26 cellular contexts compared by ENCODE assay signal in the genomic region with DNA sequence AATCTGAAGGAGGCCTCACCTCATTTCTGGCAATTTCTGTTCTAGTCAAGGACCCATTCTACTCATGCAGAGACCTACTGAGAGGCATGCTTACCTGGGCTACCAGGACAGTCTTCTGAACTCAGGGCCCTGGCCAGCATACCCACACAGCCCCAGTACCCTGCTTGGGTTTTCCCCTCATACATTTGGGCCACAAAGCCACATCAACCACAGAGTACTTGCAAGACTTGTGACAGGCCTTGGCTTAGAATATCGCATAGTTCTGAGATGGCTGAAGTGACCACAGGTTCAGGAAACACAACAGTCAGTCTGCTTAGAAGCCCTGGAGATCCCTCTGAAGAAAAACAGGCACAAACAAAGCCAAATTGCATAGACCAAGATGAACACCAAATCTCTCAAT.
"Had no signal": no experiment of that assay in that cellular context is flagged by ENCODE, and none has a peak within 500 bp of the region (broad histone marks: within the 10 kb centered on the region; RNA-seq: fewer than 3 reads in every experiment).

No MANE protein-coding gene starts in this region.

- H3K9me3 ChIP-seq: ovary, testis, thyroid gland had no signal

- H3K36me3 Mint-ChIP-seq: naive B cell; neural progenitor cell; stimulated activated naive B cell treated with anti-CD40 and anti-IgM and Interleukin-4, amounts not matched to agents 10 μg/mL and 1 μg/mL and 100 μg/mL, for 72 hours had no signal

- H3K9ac ChIP-seq: neural progenitor cell had no signal

- H3K4me1 Mint-ChIP-seq: naive B cell; natural killer cell; nephron progenitor cell; neural progenitor cell; stimulated activated naive B cell treated with anti-CD40 and anti-IgM and Interleukin-4, amounts not matched to agents 10 μg/mL and 1 μg/mL and 100 μg/mL, for 72 hours had no signal

- H3K27me3 Mint-ChIP-seq: naive B cell; progenitor cell of endocrine pancreas; stimulated activated naive B cell treated with anti-CD40 and anti-IgM and Interleukin-4, amounts not matched to agents 10 μg/mL and 1 μg/mL and 100 μg/mL, for 72 hours had no signal

- H3K36me3 ChIP-seq: left ventricle myocardium inferior, neural progenitor cell, ovary, right atrium auricular region, right lobe of liver, stomach, thyroid gland, transverse colon, upper lobe of left lung, vagina had no signal

- H3K4me2 ChIP-seq: neural progenitor cell had no signal

- H3K27ac ChIP-seq: left ventricle myocardium inferior, neural progenitor cell, ovary, right atrium auricular region, right lobe of liver, skin epidermis, stomach, testis, thyroid gland, transverse colon, upper lobe of left lung, vagina had no signal

- H3K4me3 Mint-ChIP-seq: mesothelial cell of epicardium; naive B cell; natural killer cell; nephron progenitor cell; neural progenitor cell; stimulated activated naive B cell treated with anti-CD40 and anti-IgM and Interleukin-4, amounts not matched to agents 10 μg/mL and 1 μg/mL and 100 μg/mL, for 72 hours had no signal

- H3K27me3 ChIP-seq: neural progenitor cell, ovary, right atrium auricular region, right lobe of liver, stomach, testis, thyroid gland, transverse colon, upper lobe of left lung, vagina had no signal

- H3K27ac Mint-ChIP-seq: mesothelial cell of epicardium; natural killer cell; nephron progenitor cell; neural progenitor cell; progenitor cell of endocrine pancreas; stimulated activated naive B cell treated with anti-CD40 and anti-IgM and Interleukin-4, amounts not matched to agents 10 μg/mL and 1 μg/mL and 100 μg/mL, for 72 hours had no signal

- H3K4me3 ChIP-seq: left ventricle myocardium inferior, lung, neural progenitor cell, ovary, right atrium auricular region, right lobe of liver, skin epidermis, stomach, testis, thyroid gland, transverse colon, upper lobe of left lung, vagina had no signal

- ATAC-seq: natural killer cell; right lobe of liver; stimulated activated naive CD8-positive, alpha-beta T cell treated with anti-CD3 and anti-CD28 coated beads, Interleukin-15, Interleukin-2, amounts not matched to agents 100 U/mL and 50 U/mL, for 24 hours had no signal

- DNase-seq: islet precursor cell; left ventricle myocardium inferior; mesendoderm; naive B cell; natural killer cell; nephron progenitor cell; ovary; right lobe of liver; stimulated activated CD4-positive, alpha-beta T cell treated with anti-CD3 and anti-CD28 coated beads, Interleukin-12 subunit alpha, Interleukin-12 subunit beta, amount 100 ng/mL, for 4 hours; stimulated activated CD4-positive, alpha-beta T cell treated with anti-CD3 and anti-CD28 coated beads, Interleukin-15, amount 100 ng/mL, for 24 hours; stimulated activated CD4-positive, alpha-beta T cell treated with anti-CD3 and anti-CD28 coated beads, Interleukin-2, amount 100 ng/mL, for 24 hours; stimulated activated CD4-positive, alpha-beta T cell treated with anti-CD3 and anti-CD28 coated beads, Interleukin-4, amount 100 ng/mL, for 1 hour; stimulated activated naive B cell treated with anti-CD40 and anti-IgM and Interleukin-4, amounts not matched to agents 10 μg/mL and 1 μg/mL and 100 μg/mL, for 72 hours; stimulated activated naive CD8-positive, alpha-beta T cell treated with anti-CD3 and anti-CD28 coated beads, Interleukin-15, Interleukin-2, amounts not matched to agents 100 U/mL and 50 U/mL, for 24 hours; stomach; testis; thyroid gland; transverse colon; upper lobe of left lung had no signal

- H3K4me1 ChIP-seq: left ventricle myocardium inferior, neural progenitor cell, right atrium auricular region, right lobe of liver, stomach, testis, thyroid gland, transverse colon, upper lobe of left lung, vagina had no signal
